11 cellular contexts compared by ENCODE assay signal in the genomic region with DNA sequence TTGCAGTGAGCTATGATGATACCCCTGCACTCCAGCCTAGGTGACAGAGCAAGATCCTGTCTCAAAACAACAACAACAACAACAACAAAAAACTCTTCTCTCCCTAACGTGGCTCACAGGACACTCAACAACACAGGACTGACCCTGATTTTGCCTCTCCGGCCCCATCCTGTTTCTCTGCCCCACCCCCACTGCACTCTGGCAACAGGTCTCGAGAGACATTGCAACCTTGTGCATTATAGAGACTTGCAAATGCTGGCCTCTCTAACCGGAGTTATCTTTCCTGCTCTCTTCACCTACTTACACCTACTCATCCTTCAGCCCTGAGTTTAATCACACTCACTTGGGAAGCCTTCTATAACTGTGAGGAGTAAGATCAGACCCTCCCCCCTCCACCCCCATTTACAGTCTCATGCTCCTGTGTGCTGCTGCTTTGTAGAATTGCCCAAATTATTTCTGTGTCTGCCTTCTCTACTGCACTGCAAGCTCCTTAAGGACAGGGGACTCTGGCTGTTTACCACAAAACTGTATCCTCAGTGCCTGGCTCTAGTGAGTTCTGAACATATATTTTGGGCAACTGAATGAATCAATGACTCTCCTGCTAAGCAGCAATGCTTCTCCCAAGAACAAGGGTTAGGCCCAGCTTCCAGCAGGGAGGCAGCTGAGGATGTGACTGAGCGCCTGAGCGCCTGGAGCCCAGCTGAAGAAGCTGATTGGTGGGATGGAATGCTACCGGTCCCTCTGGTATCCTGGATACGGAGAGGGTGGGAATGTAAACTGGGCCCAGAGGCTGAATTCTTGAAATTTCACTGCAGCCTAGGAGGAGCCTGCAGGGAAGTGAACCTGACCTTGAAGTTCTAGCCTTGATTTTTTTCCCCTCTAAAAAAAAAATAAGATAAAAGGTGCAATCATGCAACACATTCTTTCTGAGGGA. TPM values are rescaled to one million over a fixed set of nuclear protein-coding genes. Genes with fewer than 3 reads are reported as not detected.
A peak's percentile ranks its signal among the peaks of the same experiment; 100 is the strongest.
DNase-seq lines count a peak whose midpoint lies in the region; TF ChIP-seq lines count a peak whose summit lies in the region.
"Had no signal": no experiment of that assay in that cellular context is flagged by ENCODE, and none has a peak within 500 bp of the region (broad histone marks: within the 10 kb centered on the region; RNA-seq: fewer than 3 reads in every experiment).

No MANE protein-coding gene starts in this region.

- no peaks in the 10 kb centered on the region for H3K27me3 ChIP-seq in fibroblast of lung (ENCODE audit: control insufficient read depth, insufficient read depth, low read length)

- DNase-seq in AG10803 (ENCODE audit: low read depth) (peak; percentile 86), fibroblast of lung (ENCODE audit: low read depth in 2 of 2) (peak; percentile 27 to 84), activated gamma-delta T cell treated with Interleukin-2 at 50 U/mL for 16 hours (no peak), DMS153 treated with DMSO at 0.1 percent for 48 hours (lab: John Stamatoyannopoulos, UW; ENCODE audit: unreplicated experiment) (no peak), NCI-H2081 treated with DMSO at 0.1 percent for 48 hours (lab: John Stamatoyannopoulos, UW) (no peak), CD14-positive monocyte (ENCODE audit: low spot score) (no peak)
- DNase-seq: CD8-positive, alpha-beta memory T cell; natural killer cell had no signal

- H3K36me3 Mint-ChIP-seq in nephron (ENCODE audit: low read depth) = no peaks in the 10 kb centered on the region
- no peaks in the 10 kb centered on the region for H3K36me3 Mint-ChIP-seq in CD14-positive monocyte
- H3K36me3 Mint-ChIP-seq: natural killer cell had no signal

- H3K4me3 ChIP-seq in AG10803 (ENCODE audit: low read length) = no peak overlapping the region
- no peak overlapping the region for H3K4me3 ChIP-seq in fibroblast of lung (replicated peaks in 1 of 4; ENCODE audit: control extremely low read depth in 1 of 4, insufficient read depth in 1 of 4, low read depth in 3 of 4, low read length in 4 of 4)

- no peaks in the 10 kb centered on the region for H3K9me3 ChIP-seq in fibroblast of lung (ENCODE audit: control insufficient read depth, insufficient read depth, low read depth, low read length)

- H3K27ac Mint-ChIP-seq in nephron (peak overlapping the region; percentile 71 to 86 (median 77)), CD14-positive monocyte (no peak overlapping the region)
- H3K27ac Mint-ChIP-seq: activated T-helper 2 cell treated with anti-CD3 and anti-CD28 coated beads, Interferon-gamma antibody, Interleukin-2, Interleukin-4, amounts not matched to agents 10 μg/mL and 5 μg/mL and 100 μg/mL, durations not matched to agents 14 hours and 24 hours and 36 hours; CD8-positive, alpha-beta memory T cell; natural killer cell had no signal

- TF ChIP-seq RAD21 in Ishikawa (IDR thresholded peaks at IDR 0.05; ENCODE audit: low read depth) = no peak

- H2AFZ ChIP-seq in fibroblast of lung (ENCODE audit: low read length) = no peak overlapping the region

- no peak overlapping the region for H3K9ac ChIP-seq in fibroblast of lung (ENCODE audit: insufficient read depth, low read length)

- H3K4me2 ChIP-seq in fibroblast of lung (ENCODE audit: extremely low read depth, insufficient read depth, low read length) = no peak overlapping the region

- no peaks in the 10 kb centered on the region for H3K4me1 ChIP-seq in fibroblast of lung (ENCODE audit: control insufficient read depth, extremely low read depth, insufficient read depth, low read length)

- no peaks in the 10 kb centered on the region for H4K20me1 ChIP-seq in fibroblast of lung (ENCODE audit: control insufficient read depth, extremely low read depth, insufficient read depth, low read length)

- H3K4me3 Mint-ChIP-seq in nephron (no peak overlapping the region), CD14-positive monocyte (no peak overlapping the region)
- H3K4me3 Mint-ChIP-seq: CD8-positive, alpha-beta memory T cell; natural killer cell had no signal

- H3K36me3 ChIP-seq in fibroblast of lung (ENCODE audit: control insufficient read depth, insufficient read depth, low read length) = no peaks in the 10 kb centered on the region

- TF ChIP-seq EP300 in Ishikawa (IDR thresholded peaks at IDR 0.05; ENCODE audit: borderline replicate concordance) = no peak

- no peaks in the 10 kb centered on the region for H3K79me2 ChIP-seq in fibroblast of lung (ENCODE audit: control insufficient read depth, insufficient read depth, low read length)

- intact Hi-C loops in CD14-positive monocyte (cut with micrococcal nuclease) = no loop called here

- H3K27me3 Mint-ChIP-seq in nephron (ENCODE audit: low read depth) (peaks cover 5% of the 10 kb centered on the region), CD14-positive monocyte (ENCODE audit: low read depth in 3 of 3) (peaks cover 5 to 13% (median 6%) of the 10 kb centered on the region in 3 donors)

- no peak for TF ChIP-seq CTCF in AG10803 (conservative IDR thresholded peaks at IDR 0.05; ENCODE audit: low read length)
- TF ChIP-seq CTCF in fibroblast of lung (conservative IDR thresholded peaks at IDR 0.05 in 1 of 2, IDR thresholded peaks at IDR 0.05 in 1 of 2; ENCODE audit: low read depth in 1 of 2, low read length in 2 of 2) = no peak
- TF ChIP-seq CTCF in nephron (IDR thresholded peaks at IDR 0.05; ENCODE audit: unreplicated experiment in 3 of 3) = no peak
- TF ChIP-seq CTCF in CD14-positive monocyte (IDR thresholded peaks at IDR 0.05) = no peak

- H3K4me1 Mint-ChIP-seq in nephron = peaks cover 12% of the 10 kb centered on the region
- no peaks in the 10 kb centered on the region for H3K4me1 Mint-ChIP-seq in CD14-positive monocyte
- H3K4me1 Mint-ChIP-seq: CD8-positive, alpha-beta memory T cell; natural killer cell had no signal

- H3K27ac ChIP-seq in fibroblast of lung (ENCODE audit: insufficient read depth, low read length) = no peak overlapping the region

- H3K9me3 Mint-ChIP-seq in nephron (no peaks in the 10 kb centered on the region), CD14-positive monocyte (no peaks in the 10 kb centered on the region)
- H3K9me3 Mint-ChIP-seq: activated T-helper 2 cell treated with anti-CD3 and anti-CD28 coated beads, Interferon-gamma antibody, Interleukin-2, Interleukin-4, amounts not matched to agents 10 μg/mL and 5 μg/mL and 100 μg/mL, durations not matched to agents 14 hours and 24 hours and 36 hours; natural killer cell had no signal

TF ChIP-seq in Ishikawa, 13 proteins besides CTCF, POLR2A, EP300 and RAD21:
- TF ChIP-seq YY1 (IDR thresholded peaks at IDR 0.05; ENCODE audit: low read depth) (no peak), TEAD4 (IDR thresholded peaks at IDR 0.05) (peak; percentile 84)

RNA-seq across cellular contexts. Expression of a gene that starts 43.0 kb away (rescaled TPM):
- total RNA-seq in fibroblast of lung = 2.5 and 4.9 TPM in 2 replicates
- polyA plus RNA-seq in fibroblast of lung = 3.2 and 3.3 TPM in 2 replicates
- polyA plus RNA-seq in fibroblast of lung (2012) = 4.2 and 5.5 TPM in 2 replicates
- 10.0 and 12.1 TPM in 2 replicates for polyA minus RNA-seq in fibroblast of lung (ENCODE audit: low replicate concordance)
- not detected for polyA plus RNA-seq in CD14-positive monocyte

Comparison
In these comparisons a context has a peak if more than half of its experiments do, and no peak if none do; other contexts are left out.
1. DNase-seq: peak in AG10803 (single experiment) and fibroblast of lung (2 of 2); none in activated gamma-delta T cell treated with Interleukin-2 at 50 U/mL for 16 hours (single experiment), DMS153 treated with DMSO at 0.1 percent for 48 hours (single experiment), NCI-H2081 treated with DMSO at 0.1 percent for 48 hours (single experiment) and CD14-positive monocyte (single experiment).
2. H3K27ac Mint-ChIP-seq: peak in nephron (3 of 3); none in CD14-positive monocyte (0 of 7).